ENCODE assay signal across 1 cellular context in genomic region chr7:79564123-79564522, GRCh38.
TF ChIP-seq lines count a peak whose summit lies in the region.

No MANE protein-coding gene starts in this region.

TF ChIP-seq in HEK293, 187 proteins besides CTCF, POLR2A, EP300 and RAD21 (continued from another document and continues in another):
- peak; percentile 14; the same call in 1 of the 2 replicates for TF ChIP-seq REST (tag by site-specific recombination; IDR thresholded peaks at IDR 0.05)
- TF ChIP-seq ZNF121 (tag by site-specific recombination; IDR thresholded peaks at IDR 0.05): no peak
- TF ChIP-seq SP3 (tag by site-specific recombination; IDR thresholded peaks at IDR 0.05): no peak
- peak; percentile 19; the same call in 1 of the 2 replicates for TF ChIP-seq ZBTB8A (tag by site-specific recombination; IDR thresholded peaks at IDR 0.05)
- TF ChIP-seq ZBTB10 (tag by site-specific recombination; IDR thresholded peaks at IDR 0.05): no peak
- no peak for TF ChIP-seq ZNF549 (tag by site-specific recombination; IDR thresholded peaks at IDR 0.05)
- TF ChIP-seq ZNF510 (tag by site-specific recombination; IDR thresholded peaks at IDR 0.05; ENCODE audit: insufficient replicate concordance): no peak
- TF ChIP-seq ZNF174 (tag by site-specific recombination; IDR thresholded peaks at IDR 0.05): no peak
- no peak for TF ChIP-seq ZNF707 (tag by site-specific recombination; IDR thresholded peaks at IDR 0.05)
- TF ChIP-seq ZNF518A (tag by site-specific recombination; conservative IDR thresholded peaks at IDR 0.05; ENCODE audit: low read depth): peak; percentile 62
- TF ChIP-seq ZNF391 (tag by site-specific recombination; IDR thresholded peaks at IDR 0.05; ENCODE audit: borderline replicate concordance, low read depth): no peak
- 0 out of 2 replicates have a peak, but pooled peaks have one; percentile 40 for TF ChIP-seq ZNF266 (tag by site-specific recombination; IDR thresholded peaks at IDR 0.05; ENCODE audit: low read depth)
- TF ChIP-seq ZNF48 (tag by site-specific recombination; IDR thresholded peaks at IDR 0.05): no peak
- no peak for TF ChIP-seq ZNF501 (tag by site-specific recombination; IDR thresholded peaks at IDR 0.05)
- no peak for TF ChIP-seq SP2 (tag by site-specific recombination; IDR thresholded peaks at IDR 0.05)
- TF ChIP-seq PRDM4 (tag by site-specific recombination; IDR thresholded peaks at IDR 0.05): no peak
- no peak for TF ChIP-seq ZNF292 (tag by site-specific recombination; IDR thresholded peaks at IDR 0.05; ENCODE audit: borderline replicate concordance, low read depth)
- TF ChIP-seq ZNF621 (tag by site-specific recombination; IDR thresholded peaks at IDR 0.05): no peak
- no peak for TF ChIP-seq ZNF513 (tag by site-specific recombination; IDR thresholded peaks at IDR 0.05)
- no peak for TF ChIP-seq ZNF398 (tag by site-specific recombination; IDR thresholded peaks at IDR 0.05)
- no peak for TF ChIP-seq YY2 (tag by site-specific recombination; IDR thresholded peaks at IDR 0.05)
- no peak for TF ChIP-seq ZNF354C (tag by site-specific recombination; IDR thresholded peaks at IDR 0.05; ENCODE audit: borderline replicate concordance, low read depth)
- no peak for TF ChIP-seq ZNF654 (tag by site-specific recombination; IDR thresholded peaks at IDR 0.05; ENCODE audit: low read depth)
- TF ChIP-seq ZNF426 (tag by site-specific recombination; IDR thresholded peaks at IDR 0.05): peak; percentile 52
- TF ChIP-seq ZNF580 (tag by site-specific recombination; IDR thresholded peaks at IDR 0.05): no peak
- no peak for TF ChIP-seq ZNF18 (tag by site-specific recombination; IDR thresholded peaks at IDR 0.05)
- TF ChIP-seq ZNF423 (tag by site-specific recombination; IDR thresholded peaks at IDR 0.05): no peak
- 0 out of 2 replicates have a peak, but pooled peaks have one; percentile 22 for TF ChIP-seq ZNF140 (tag by site-specific recombination; IDR thresholded peaks at IDR 0.05)
- no peak for TF ChIP-seq ZNF624 (tag by site-specific recombination; IDR thresholded peaks at IDR 0.05)
- TF ChIP-seq ZNF155 (tag by site-specific recombination; IDR thresholded peaks at IDR 0.05): no peak
- no peak for TF ChIP-seq ZFHX2 (tag by site-specific recombination; conservative IDR thresholded peaks at IDR 0.05)
- no peak for TF ChIP-seq ZXDB (tag by site-specific recombination; IDR thresholded peaks at IDR 0.05)
- TF ChIP-seq ZNF560 (tag by site-specific recombination; IDR thresholded peaks at IDR 0.05; ENCODE audit: borderline replicate concordance): no peak
- no peak for TF ChIP-seq ZNF10 (tag by site-specific recombination; IDR thresholded peaks at IDR 0.05)
- TF ChIP-seq ZNF184 (tag by site-specific recombination; IDR thresholded peaks at IDR 0.05): no peak
- no peak for TF ChIP-seq ZFP69B (tag by site-specific recombination; IDR thresholded peaks at IDR 0.05)
- no peak for TF ChIP-seq ZNF350 (tag by site-specific recombination; IDR thresholded peaks at IDR 0.05)
- no peak for TF ChIP-seq ZNF324 (tag by site-specific recombination; IDR thresholded peaks at IDR 0.05)
- no peak for TF ChIP-seq ZNF76 (tag by site-specific recombination; IDR thresholded peaks at IDR 0.05; ENCODE audit: borderline replicate concordance, low read depth)
- TF ChIP-seq ZNF555 (tag by site-specific recombination; conservative IDR thresholded peaks at IDR 0.05): peak; percentile 39
